Comparison of ENCODE assay signal across 24 cellular contexts in genomic region chr5:113249216-113249615, GRCh38.
A peak's percentile ranks its signal among the peaks of the same experiment; 100 is the strongest.
DNase-seq lines count a peak whose midpoint lies in the region; ATAC-seq, FAIRE-seq and TF ChIP-seq lines count a peak whose summit lies in the region.
"Had no signal": no experiment of that assay in that cellular context is flagged by ENCODE, and none has a peak within 500 bp of the region (broad histone marks: within the 10 kb centered on the region; RNA-seq: fewer than 3 reads in every experiment).

No MANE protein-coding gene starts in this region.

- TF ChIP-seq POLR2A in endothelial cell of umbilical vein (IDR thresholded peaks at IDR 0.05; ENCODE audit: low read depth, low read length): no peak
- TF ChIP-seq POLR2A in tibial nerve (IDR thresholded peaks at IDR 0.05): no peak
- TF ChIP-seq POLR2A in thyroid gland (IDR thresholded peaks at IDR 0.05): no peak

- CTCF ChIA-PET in endothelial cell of umbilical vein (lab: Charles Lee): interaction anchor here (0.6 to 1.4 kb wide), 2 partner anchors 11 to 20 kb away, joined by 3 read pairs; no protein-coding TSS in a partner anchor

- BruUV-seq in endothelial cell of umbilical vein (replicated peaks; lab: Mats Ljungman, UMichigan): no TSS peak

- POLR2A ChIA-PET in endothelial cell of umbilical vein (lab: Charles Lee): no interaction called here

- peaks cover 4% of the 10 kb centered on the region for H3K79me2 ChIP-seq in endothelial cell of umbilical vein (ENCODE audit: control insufficient read depth, insufficient read depth, low read length)

- no peak for FAIRE-seq in endothelial cell of umbilical vein (lab: Jason Lieb, UNC)
- FAIRE-seq: G401.6, K562, keratinocyte, TTC549 had no signal

- DNase-seq in DMS 273 (lab: John Stamatoyannopoulos, UW; ENCODE audit: unreplicated experiment): peak; percentile 60
- DNase-seq in DMS 273 treated with DMSO at 0.1 percent for 48 hours (lab: John Stamatoyannopoulos, UW): no peak
- peak; percentile 87 for DNase-seq in endothelial cell of umbilical vein (ENCODE audit: low read depth, low spot score)
- DNase-seq in nephron progenitor cell: no peak
- no peak for DNase-seq in tibial nerve (ENCODE audit: low spot score in 2 of 2)
- DNase-seq in NCI-H2227 (lab: John Stamatoyannopoulos, UW; ENCODE audit: unreplicated experiment): no peak
- DNase-seq in mucosa of descending colon: no peak
- DNase-seq in thyroid gland: no peak
- DNase-seq: activated naive CD4-positive, alpha-beta T cell treated with anti-CD3 and anti-CD28 coated beads, Interleukin-2, amount 10 ng/mL, durations not matched to agents 7 days and 5 days; body of pancreas; Calu3; dermis blood vessel endothelial cell; hippocampal formation; midbrain; NCI-H187; NCI-H510A; stimulated activated CD4-positive, alpha-beta T cell treated with anti-CD3 and anti-CD28 coated beads, Interleukin-1b, Interleukin-23, amount 100 ng/mL, for 48 hours had no signal

- no peak overlapping the region for H3K9ac ChIP-seq in endothelial cell of umbilical vein (replicated peaks; ENCODE audit: extremely low read depth, insufficient read depth, low read length)

- no peak for ATAC-seq in mucosa of descending colon
- ATAC-seq: body of pancreas, K562 had no signal

- H3K4me2 ChIP-seq in endothelial cell of umbilical vein (ENCODE audit: insufficient read depth, low read length): no peak overlapping the region

- H3K27ac Mint-ChIP-seq in nephron progenitor cell: peak overlapping the region; percentile 33
- H3K27ac Mint-ChIP-seq: activated naive CD4-positive, alpha-beta T cell treated with anti-CD3 and anti-CD28 coated beads, Interleukin-2, amount 10 ng/mL, durations not matched to agents 7 days and 5 days; stimulated activated naive CD8-positive, alpha-beta T cell treated with anti-CD3 and anti-CD28 coated beads, Interleukin-15, Interleukin-2, amounts not matched to agents 100 ng/mL and 50 ng/mL, for 24 hours had no signal

- H3K27ac ChIP-seq in endothelial cell of umbilical vein (ENCODE audit: insufficient read depth, low read depth, low read length) (peak overlapping the region; percentile 68), tibial nerve (peak overlapping the region in 3 of 4 donors; percentile 48 to 78 (median 77)), thyroid gland (peak overlapping the region in 1 of 3 donors; percentile 43)
- H3K27ac ChIP-seq: 22Rv1 had no signal

- H3K36me3 Mint-ChIP-seq in nephron progenitor cell (ENCODE audit: low read depth): peaks cover 47% of the 10 kb centered on the region
- H3K36me3 Mint-ChIP-seq: activated naive CD4-positive, alpha-beta T cell treated with anti-CD3 and anti-CD28 coated beads, Interleukin-2, amount 10 ng/mL, durations not matched to agents 7 days and 5 days had no signal

- no peak overlapping the region for H3K4me3 ChIP-seq in endothelial cell of umbilical vein (replicated peaks in 1 of 3; ENCODE audit: insufficient read depth in 1 of 3, low read depth in 1 of 3, low read length in 3 of 3)
- no peak overlapping the region for H3K4me3 ChIP-seq in tibial nerve
- H3K4me3 ChIP-seq in mucosa of descending colon: no peak overlapping the region
- no peak overlapping the region for H3K4me3 ChIP-seq in thyroid gland (replicated peaks in 1 of 3)
- H3K4me3 ChIP-seq: body of pancreas, HAP-1, K562 had no signal

- H3K27me3 Mint-ChIP-seq in nephron progenitor cell (ENCODE audit: low read depth, poor library complexity): peaks cover 5% of the 10 kb centered on the region
- H3K27me3 Mint-ChIP-seq: stimulated activated naive CD8-positive, alpha-beta T cell treated with anti-CD3 and anti-CD28 coated beads, Interleukin-15, Interleukin-2, amounts not matched to agents 100 ng/mL and 50 ng/mL, for 24 hours had no signal

- H3K4me1 ChIP-seq in endothelial cell of umbilical vein (ENCODE audit: control insufficient read depth, extremely low read depth, insufficient read depth, low read length) (peaks cover 34% of the 10 kb centered on the region), tibial nerve (peaks cover 0 to 51% (median 19%) of the 10 kb centered on the region in 4 donors), mucosa of descending colon (ENCODE audit: low read depth) (no peaks in the 10 kb centered on the region), thyroid gland (peaks cover 0 to 7% of the 10 kb centered on the region in 2 donors)
- H3K4me1 ChIP-seq: HAP-1 had no signal

- dilution Hi-C loops in endothelial cell of umbilical vein (cut with MboI; ENCODE audit: extremely low pct_ligation_motif_present, low sequenced_read_pairs): no loop called here

- H3K9me3 ChIP-seq in endothelial cell of umbilical vein (replicated peaks; ENCODE audit: control insufficient read depth, insufficient read depth, low read length): no peaks in the 10 kb centered on the region
- no peaks in the 10 kb centered on the region for H3K9me3 ChIP-seq in tibial nerve
- H3K9me3 ChIP-seq in mucosa of descending colon: no peaks in the 10 kb centered on the region
- no peaks in the 10 kb centered on the region for H3K9me3 ChIP-seq in thyroid gland
- H3K9me3 ChIP-seq: body of pancreas, HAP-1 had no signal

- no peaks in the 10 kb centered on the region for H4K20me1 ChIP-seq in endothelial cell of umbilical vein (replicated peaks; ENCODE audit: control insufficient read depth, extremely low read depth, insufficient read depth, low read length)

- H3K4me3 Mint-ChIP-seq in nephron progenitor cell: no peak overlapping the region
- H3K4me3 Mint-ChIP-seq: activated naive CD4-positive, alpha-beta T cell treated with anti-CD3 and anti-CD28 coated beads, Interleukin-2, amount 10 ng/mL, durations not matched to agents 7 days and 5 days; stimulated activated naive CD8-positive, alpha-beta T cell treated with anti-CD3 and anti-CD28 coated beads, Interleukin-15, Interleukin-2, amounts not matched to agents 100 ng/mL and 50 ng/mL, for 24 hours had no signal

- peaks cover 63% of the 10 kb centered on the region for H3K4me1 Mint-ChIP-seq in nephron progenitor cell
- H3K4me1 Mint-ChIP-seq: activated naive CD4-positive, alpha-beta T cell treated with anti-CD3 and anti-CD28 coated beads, Interleukin-2, amount 10 ng/mL, durations not matched to agents 7 days and 5 days had no signal

- intact Hi-C loops in endothelial cell of umbilical vein (cut with micrococcal nuclease): no loop called here
- intact Hi-C loops in mucosa of descending colon (cut with DNase I, micrococcal nuclease): no loop called here
- intact Hi-C loops in thyroid gland (cut with DNase I): no loop called here

- no peak overlapping the region for H2AFZ ChIP-seq in endothelial cell of umbilical vein (ENCODE audit: low read depth, low read length)

- H3K36me3 ChIP-seq in endothelial cell of umbilical vein (ENCODE audit: control insufficient read depth in 2 of 2, extremely low read depth in 1 of 2, insufficient read depth in 2 of 2, low read length in 2 of 2) (no peaks in the 10 kb centered on the region), tibial nerve (no peaks in the 10 kb centered on the region), mucosa of descending colon (ENCODE audit: low read depth) (no peaks in the 10 kb centered on the region), thyroid gland (no peaks in the 10 kb centered on the region)
- H3K36me3 ChIP-seq: HAP-1 had no signal

- no peaks in the 10 kb centered on the region for H3K9me1 ChIP-seq in endothelial cell of umbilical vein (replicated peaks; ENCODE audit: control insufficient read depth, extremely low read depth, insufficient read depth, low read length)

- no peak for TF ChIP-seq EP300 in tibial nerve (IDR thresholded peaks at IDR 0.05)

- peaks cover 27% of the 10 kb centered on the region for H3K9me3 Mint-ChIP-seq in nephron progenitor cell
- H3K9me3 Mint-ChIP-seq: activated naive CD4-positive, alpha-beta T cell treated with anti-CD3 and anti-CD28 coated beads, Interleukin-2, amount 10 ng/mL, durations not matched to agents 7 days and 5 days; stimulated activated naive CD8-positive, alpha-beta T cell treated with anti-CD3 and anti-CD28 coated beads, Interleukin-15, Interleukin-2, amounts not matched to agents 100 ng/mL and 50 ng/mL, for 24 hours had no signal

- no peaks in the 10 kb centered on the region for H3K27me3 ChIP-seq in endothelial cell of umbilical vein (ENCODE audit: control insufficient read depth in 2 of 2, insufficient read depth in 2 of 2, low read length in 2 of 2)
- H3K27me3 ChIP-seq in tibial nerve: no peaks in the 10 kb centered on the region
- H3K27me3 ChIP-seq in thyroid gland: no peaks in the 10 kb centered on the region
- H3K27me3 ChIP-seq: body of pancreas had no signal

- 76 to 84% methylated on average over 1 of the region's 1 CpG for WGBS in tibial nerve, 2 donors
- WGBS in thyroid gland, 2 donors: 95 to 98% methylated on average over 1 of the region's 1 CpG

- TF ChIP-seq CTCF in endothelial cell of umbilical vein (IDR thresholded peaks at IDR 0.05; ENCODE audit: extremely low read depth in 1 of 2, insufficient read depth in 1 of 2, low read depth in 1 of 2, low read length in 2 of 2) (no peak), nephron progenitor cell (IDR thresholded peaks at IDR 0.05) (no peak), tibial nerve (IDR thresholded peaks at IDR 0.05) (no peak), mucosa of descending colon (IDR thresholded peaks at IDR 0.05) (no peak), thyroid gland (IDR thresholded peaks at IDR 0.05) (no peak)

TF ChIP-seq in endothelial cell of umbilical vein, 7 proteins besides CTCF, POLR2A, EP300 and RAD21:
- TF ChIP-seq JUN (IDR thresholded peaks at IDR 0.05; ENCODE audit: borderline replicate concordance, insufficient read depth, insufficient read length, low read depth): no peak
- no peak for TF ChIP-seq MYC (IDR thresholded peaks at IDR 0.05; ENCODE audit: low read depth, low read length)
- TF ChIP-seq, protein P1, sequence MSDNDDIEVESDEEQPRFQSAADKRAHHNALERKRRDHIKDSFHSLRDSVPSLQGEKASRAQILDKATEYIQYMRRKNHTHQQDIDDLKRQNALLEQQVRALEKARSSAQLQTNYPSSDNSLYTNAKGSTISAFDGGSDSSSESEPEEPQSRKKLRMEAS (IDR thresholded peaks at IDR 0.05; ENCODE audit: insufficient read depth, insufficient read length): no peak
- no peak for TF ChIP-seq POLR2AphosphoS5 (IDR thresholded peaks at IDR 0.05; ENCODE audit: insufficient read depth, low read depth, low read length)
- TF ChIP-seq FOS (IDR thresholded peaks at IDR 0.05; ENCODE audit: borderline replicate concordance, insufficient read depth, low read length): no peak
- no peak for TF ChIP-seq GATA2 (IDR thresholded peaks at IDR 0.05; ENCODE audit: insufficient read depth, insufficient read length, low read depth, low read length)
- TF ChIP-seq EZH2 (IDR thresholded peaks at IDR 0.05; ENCODE audit: borderline replicate concordance, low read depth, low read length, severe bottlenecking): no peak

Comparison
In these comparisons a context has a peak if more than half of its experiments do, and no peak if none do; other contexts are left out.
1. DNase-seq: peak in DMS 273 (single experiment) and endothelial cell of umbilical vein (single experiment); none in DMS 273 treated with DMSO at 0.1 percent for 48 hours (single experiment), nephron progenitor cell (single experiment), tibial nerve (0 of 2), NCI-H2227 (single experiment), mucosa of descending colon (0 of 3) and thyroid gland (0 of 2).